ENCODE assay signal across 16 cellular contexts in the genomic region with DNA sequence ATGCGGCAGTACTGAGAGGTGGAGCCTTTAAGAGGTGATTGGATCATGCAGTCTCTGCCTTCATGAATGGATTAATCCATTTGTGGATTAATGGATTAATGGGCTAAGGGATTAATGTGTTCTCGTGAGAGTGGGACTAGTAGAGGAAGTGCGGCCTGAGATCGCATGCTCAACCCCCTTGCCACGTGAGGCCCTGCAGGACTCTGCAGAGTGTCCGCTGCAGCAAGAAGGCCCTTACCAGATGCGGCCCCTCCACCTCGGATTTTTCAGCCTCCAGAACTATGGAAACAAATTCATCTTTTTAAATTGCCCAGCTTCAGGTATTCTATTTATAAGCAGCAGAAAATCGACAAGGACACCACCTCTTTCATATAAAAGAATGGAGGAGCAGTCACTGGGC.
"Had no signal": no experiment of that assay in that cellular context is flagged by ENCODE, and none has a peak within 500 bp of the region (broad histone marks: within the 10 kb centered on the region; RNA-seq: fewer than 3 reads in every experiment).

No MANE protein-coding gene starts in this region.

- H3K4me1 Mint-ChIP-seq: activated CD4-positive, alpha-beta T cell treated with anti-CD3 and anti-CD28 coated beads, Interleukin-2, amount 10 ng/mL, durations not matched to agents 7 days and 5 days; activated naive CD8-positive, alpha-beta T cell treated with anti-CD3 and anti-CD28 coated beads for 36 hours had no signal

- DNase-seq: activated CD4-positive, alpha-beta T cell treated with anti-CD3 and anti-CD28 coated beads, Interleukin-2, amount 10 ng/mL, durations not matched to agents 7 days and 5 days; activated CD8-positive, alpha-beta T cell treated with anti-CD3 and anti-CD28 coated beads, Interleukin-2, amount 10 ng/mL, durations not matched to agents 7 days and 5 days; activated gamma-delta T cell treated with Interleukin-2 at 50 U/mL for 16 hours; activated naive CD8-positive, alpha-beta T cell treated with anti-CD3 and anti-CD28 coated beads for 36 hours; activated T-cell treated with anti-CD3 and anti-CD28 coated beads, Interleukin-2, amount 50 U/mL, for 24 hours; caudate nucleus; cortex of kidney; effector CD4-positive, alpha-beta T cell; mesenchymal stem cell; naive thymus-derived CD4-positive, alpha-beta T cell; stimulated activated naive CD8-positive, alpha-beta T cell treated with anti-CD3 and anti-CD28 coated beads, Interleukin-15, Interleukin-2, amounts not matched to agents 100 U/mL and 50 U/mL, for 24 hours had no signal

- H3K27me3 Mint-ChIP-seq: activated CD4-positive, alpha-beta T cell treated with anti-CD3 and anti-CD28 coated beads, Interleukin-2, amount 10 ng/mL, durations not matched to agents 7 days and 5 days; activated naive CD8-positive, alpha-beta T cell treated with anti-CD3 and anti-CD28 coated beads for 36 hours had no signal

- H3K4me3 Mint-ChIP-seq: activated CD4-positive, alpha-beta T cell treated with anti-CD3 and anti-CD28 coated beads, Interleukin-2, amount 10 ng/mL, durations not matched to agents 7 days and 5 days; activated CD8-positive, alpha-beta T cell treated with anti-CD3 and anti-CD28 coated beads, Interleukin-2, amount 10 ng/mL, durations not matched to agents 7 days and 5 days; activated naive CD8-positive, alpha-beta T cell treated with anti-CD3 and anti-CD28 coated beads for 36 hours; activated T-cell treated with anti-CD3 and anti-CD28 coated beads, Interleukin-2, amount 50 U/mL, for 24 hours; naive thymus-derived CD4-positive, alpha-beta T cell; WTC11 had no signal

- H3K9me3 Mint-ChIP-seq: activated CD4-positive, alpha-beta T cell treated with anti-CD3 and anti-CD28 coated beads, Interleukin-2, amount 10 ng/mL, durations not matched to agents 7 days and 5 days; activated naive CD8-positive, alpha-beta T cell treated with anti-CD3 and anti-CD28 coated beads for 36 hours; activated T-cell treated with anti-CD3 and anti-CD28 coated beads, Interleukin-2, amount 50 U/mL, for 24 hours; WTC11 had no signal

- H3K36me3 Mint-ChIP-seq: activated naive CD8-positive, alpha-beta T cell treated with anti-CD3 and anti-CD28 coated beads for 36 hours; naive thymus-derived CD4-positive, alpha-beta T cell; WTC11 had no signal

- ATAC-seq: activated CD8-positive, alpha-beta T cell treated with anti-CD3 and anti-CD28 coated beads, Interleukin-2, amount 10 ng/mL, durations not matched to agents 7 days and 5 days; body of pancreas; esophagus mucosa; gastroesophageal sphincter; heart left ventricle; naive thymus-derived CD4-positive, alpha-beta T cell; stimulated activated naive CD8-positive, alpha-beta T cell treated with anti-CD3 and anti-CD28 coated beads, Interleukin-15, Interleukin-2, amounts not matched to agents 100 U/mL and 50 U/mL, for 24 hours; WTC11 had no signal

- H3K27ac Mint-ChIP-seq: activated CD4-positive, alpha-beta T cell treated with anti-CD3 and anti-CD28 coated beads, Interleukin-2, amount 10 ng/mL, durations not matched to agents 7 days and 5 days; activated CD8-positive, alpha-beta T cell treated with anti-CD3 and anti-CD28 coated beads, Interleukin-2, amount 10 ng/mL, durations not matched to agents 7 days and 5 days; activated naive CD8-positive, alpha-beta T cell treated with anti-CD3 and anti-CD28 coated beads for 36 hours; activated T-cell treated with anti-CD3 and anti-CD28 coated beads, Interleukin-2, amount 50 U/mL, for 24 hours; naive thymus-derived CD4-positive, alpha-beta T cell; WTC11 had no signal
